ENCODE assay signal across 8 cellular contexts in genomic region chr2:17753803-17754663, GRCh38. TPM values are rescaled to one million over a fixed set of nuclear protein-coding genes. Genes with fewer than 3 reads are reported as not detected.
DNase-seq lines count a peak whose midpoint lies in the region; ATAC-seq and TF ChIP-seq lines count a peak whose summit lies in the region.

Gene GEN1 (plus strand): TSS chr2:17754138. CDS start chr2:17759944, 5,806 bp downstream.
Gene SMC6 (minus strand): TSS chr2:17753810. CDS start chr2:17745946, 7,864 bp downstream.

- peak within 1 kb of the TSS; percentile 89 for H3K4me2 ChIP-seq in skeletal muscle satellite cell (ENCODE audit: low read length)

- no peaks in the 10 kb centered on the region for H3K27me3 ChIP-seq in AG04450 (ENCODE audit: control insufficient read depth, insufficient read depth, low read length)
- no peaks in the 10 kb centered on the region for H3K27me3 ChIP-seq in iPS-18a (ENCODE audit: control insufficient read depth, insufficient read depth, low read length)
- no peaks in the 10 kb centered on the region for H3K27me3 ChIP-seq in skeletal muscle satellite cell (ENCODE audit: control insufficient read depth, insufficient read depth, low read length)

- in situ Hi-C loops in T47D (cut with HindIII; ENCODE audit: low pct_unique_long_range_greater_than_20kb, low sequenced_read_pairs), result no loop called here

- ATAC-seq in GM18907 (IDR thresholded peaks at IDR 0.05; ENCODE audit: unreplicated experiment) (peak; percentile 79), HG03139 (IDR thresholded peaks at IDR 0.05; ENCODE audit: unreplicated experiment) (peak; percentile 71)

- DNase-seq in AG04450 (ENCODE audit: low read depth, low spot score) (peak; percentile 61), NCI-H2196 treated with DMSO at 0.1 percent for 48 hours (lab: John Stamatoyannopoulos, UW; ENCODE audit: unreplicated experiment) (peak; percentile 85), T47D (ENCODE audit: low read depth in 1 of 2, low spot score in 1 of 2) (peak; percentile 73 to 88)

- H3K4me3 ChIP-seq in AG04450 (ENCODE audit: low read depth, low read length) (peak within 1 kb of the TSS; percentile 92), iPS-18a (ENCODE audit: low read length) (peak within 1 kb of the TSS; percentile 96), skeletal muscle satellite cell (ENCODE audit: low read length) (peak within 1 kb of the TSS; percentile 89)

- POLR2A ChIA-PET in AG04450 (lab: Yijun Ruan, JAX), result interaction anchor here (0.6 to 1.1 kb wide), 7 partner anchors 13 to 337 kb away, joined by 3 to 6 read pairs (median 4); no protein-coding TSS in a partner anchor

- H3K9ac ChIP-seq in iPS-18a (ENCODE audit: low read length), result peak within 1 kb of the TSS; percentile 94
- H3K9ac ChIP-seq in skeletal muscle satellite cell (ENCODE audit: low read depth, low read length), result peak within 1 kb of the TSS; percentile 100

- TF ChIP-seq CTCF in AG04450 (IDR thresholded peaks at IDR 0.05; ENCODE audit: low read depth, low read length) (no peak), VCaP (conservative IDR thresholded peaks at IDR 0.05) (no peak)

- CTCF ChIA-PET in AG04450 (lab: Charles Lee), result interaction anchor here (1.9 kb wide), 1 partner anchor 34 kb away, joined by 7 read pairs; no protein-coding TSS in a partner anchor

- H3K27ac ChIP-seq in AG04450 (ENCODE audit: low read depth, low read length), result peak within 1 kb of the TSS; percentile 99
- H3K27ac ChIP-seq in VCaP, result peak within 1 kb of the TSS; percentile 94
- peak within 1 kb of the TSS; percentile 67 for H3K27ac ChIP-seq in iPS-18a (ENCODE audit: low read length)

- H3K4me1 ChIP-seq in iPS-18a (ENCODE audit: control insufficient read depth, low read depth, low read length) (peaks cover 28% of the 10 kb centered on the region), skeletal muscle satellite cell (ENCODE audit: control insufficient read depth, insufficient read depth, low read length) (peaks cover 42% of the 10 kb centered on the region)

- H3K36me3 ChIP-seq in iPS-18a (ENCODE audit: control insufficient read depth, low read depth, low read length) (no peaks in the 10 kb centered on the region), skeletal muscle satellite cell (ENCODE audit: insufficient read depth, low read length) (no peaks in the 10 kb centered on the region)

- H3K9me3 ChIP-seq in AG04450 (ENCODE audit: control insufficient read depth, insufficient read depth, low read length), result peaks cover 3% of the 10 kb centered on the region; the same call in 1 of the 2 replicates
- no peaks in the 10 kb centered on the region for H3K9me3 ChIP-seq in iPS-18a (ENCODE audit: control insufficient read depth, low read depth, low read length)
- H3K9me3 ChIP-seq in skeletal muscle satellite cell (replicated peaks; ENCODE audit: low read length), result no peaks in the 10 kb centered on the region

RNA-seq across cellular contexts. Expression of gene GEN1, which starts in this region (rescaled TPM):
- polyA plus RNA-seq in AG04450 (2011; rRNA removed), result 4.0 and 7.5 TPM in 2 replicates
- polyA minus RNA-seq in AG04450 (2011; rRNA and poly(A)+ RNA removed), result 4.7 and 14.2 TPM in 2 replicates
- total RNA-seq in skeletal muscle satellite cell (2012; rRNA removed), result 13.8 and 17.2 TPM in 2 replicates

RNA-seq across cellular contexts. Expression of gene SMC6, which starts in this region (rescaled TPM):
- 10.2 and 18.3 TPM in 2 replicates for polyA plus RNA-seq in AG04450 (2011; rRNA removed)
- 6.7 and 13.5 TPM in 2 replicates for polyA minus RNA-seq in AG04450 (2011; rRNA and poly(A)+ RNA removed)
- total RNA-seq in skeletal muscle satellite cell (2012; rRNA removed), result 12.5 and 17.7 TPM in 2 replicates

Comparison
In these comparisons a context has a peak if more than half of its experiments do, and no peak if none do; other contexts are left out.
1. Peak in every context shown above with its lines: DNase-seq, ATAC-seq, H3K4me3 ChIP-seq and H3K27ac ChIP-seq.